Comparison of ENCODE assay signal across 17 cellular contexts in genomic region chr14:72666610-72667009, GRCh38.
A peak's percentile ranks its signal among the peaks of the same experiment; 100 is the strongest.
DNase-seq lines count a peak whose midpoint lies in the region; ATAC-seq, FAIRE-seq and TF ChIP-seq lines count a peak whose summit lies in the region.
"Had no signal": no experiment of that assay in that cellular context is flagged by ENCODE, and none has a peak within 500 bp of the region (broad histone marks: within the 10 kb centered on the region; RNA-seq: fewer than 3 reads in every experiment).

No MANE protein-coding gene starts in this region.

- no peaks in the 10 kb centered on the region for H3K79me2 ChIP-seq in smooth muscle cell (ENCODE audit: low read depth)

- H3F3A ChIP-seq in smooth muscle cell (ENCODE audit: low read depth): no peaks in the 10 kb centered on the region

- no peaks in the 10 kb centered on the region for H3K9me3 ChIP-seq in smooth muscle cell (replicated peaks; ENCODE audit: low read depth)
- H3K9me3 ChIP-seq: thoracic aorta had no signal

- ATAC-seq in stimulated activated memory B cell treated with anti-CD40 and anti-IgM and Interleukin-4, amounts not matched to agents 10 μg/mL and 1 μg/mL and 100 μg/mL, for 72 hours: no peak
- ATAC-seq: GM12878, left lobe of liver had no signal

- peak overlapping the region; percentile 7 for H3K9ac ChIP-seq in smooth muscle cell (ENCODE audit: low read depth)

- H2AFZ ChIP-seq in smooth muscle cell (ENCODE audit: low read depth): no peak overlapping the region

- no peaks in the 10 kb centered on the region for H4K20me1 ChIP-seq in smooth muscle cell (ENCODE audit: low read depth)

- TF ChIP-seq CTCF in smooth muscle cell (IDR thresholded peaks at IDR 0.05; ENCODE audit: borderline replicate concordance, insufficient read depth, poor library complexity, severe bottlenecking): no peak

- H3K4me1 ChIP-seq in smooth muscle cell (ENCODE audit: low read depth): peaks cover 6% of the 10 kb centered on the region

- peak overlapping the region; percentile 69 for H3K27ac ChIP-seq in smooth muscle cell (ENCODE audit: low read depth)
- H3K27ac ChIP-seq: skin epidermis, thoracic aorta had no signal

- FAIRE-seq in H54 (lab: Jason Lieb, UNC): peak; percentile 81
- FAIRE-seq: frontal cortex, GM12878, GM19239 had no signal

- no peaks in the 10 kb centered on the region for H3K36me3 ChIP-seq in smooth muscle cell (ENCODE audit: low read depth)
- H3K36me3 ChIP-seq: thoracic aorta had no signal

- peaks cover 25% of the 10 kb centered on the region for H3K4me1 Mint-ChIP-seq in stimulated activated memory B cell treated with anti-CD40 and anti-IgM and Interleukin-4, amounts not matched to agents 10 μg/mL and 1 μg/mL and 100 μg/mL, for 72 hours

- DNase-seq in H54 (ENCODE audit: insufficient read length, low spot score): peak; percentile 48
- peak; percentile 22 for DNase-seq in SW480 (ENCODE audit: low spot score)
- DNase-seq in fibroblast of peridontal ligament (ENCODE audit: extremely low read depth): peak; percentile 76
- DNase-seq in smooth muscle cell (lab: John Stamatoyannopoulos, UW; ENCODE audit: unreplicated experiment): no peak
- DNase-seq in GOT3 (lab: John Stamatoyannopoulos, UW): no peak
- DNase-seq in posterior cingulate gyrus: no peak
- DNase-seq: DMS53, NCI-H187, NCI-H82, nephron progenitor cell had no signal

- TF ChIP-seq POLR2A in H54 (IDR thresholded peaks at IDR 0.05; ENCODE audit: low read depth, low read length): no peak

- H3K27me3 ChIP-seq in smooth muscle cell (ENCODE audit: low read depth): no peaks in the 10 kb centered on the region

- H3K36me3 Mint-ChIP-seq in stimulated activated memory B cell treated with anti-CD40 and anti-IgM and Interleukin-4, amounts not matched to agents 10 μg/mL and 1 μg/mL and 100 μg/mL, for 72 hours: peaks cover 37% of the 10 kb centered on the region

- intact Hi-C loops in posterior cingulate gyrus (cut with DNase I): no loop called here

- no peak overlapping the region for H3K4me3 Mint-ChIP-seq in stimulated activated memory B cell treated with anti-CD40 and anti-IgM and Interleukin-4, amounts not matched to agents 10 μg/mL and 1 μg/mL and 100 μg/mL, for 72 hours
- H3K4me3 Mint-ChIP-seq: nephron progenitor cell had no signal

- no peak overlapping the region for H3K4me2 ChIP-seq in smooth muscle cell

- WGBS in smooth muscle cell (ENCODE audit: low lambda C conversion rate): 0% methylated on average over 1 of the region's 1 CpG

- H3K27me3 Mint-ChIP-seq in stimulated activated memory B cell treated with anti-CD40 and anti-IgM and Interleukin-4, amounts not matched to agents 10 μg/mL and 1 μg/mL and 100 μg/mL, for 72 hours: no peaks in the 10 kb centered on the region

- H3K9me3 Mint-ChIP-seq in stimulated activated memory B cell treated with anti-CD40 and anti-IgM and Interleukin-4, amounts not matched to agents 10 μg/mL and 1 μg/mL and 100 μg/mL, for 72 hours: no peaks in the 10 kb centered on the region
- H3K9me3 Mint-ChIP-seq: nephron progenitor cell had no signal

- no peak overlapping the region for H3K27ac Mint-ChIP-seq in stimulated activated memory B cell treated with anti-CD40 and anti-IgM and Interleukin-4, amounts not matched to agents 10 μg/mL and 1 μg/mL and 100 μg/mL, for 72 hours
- H3K27ac Mint-ChIP-seq: nephron progenitor cell had no signal

- H3K4me3 ChIP-seq in smooth muscle cell: no peak overlapping the region
- H3K4me3 ChIP-seq: GM12878, skin epidermis, thoracic aorta had no signal

Comparison
In these comparisons a context has a peak if more than half of its experiments do, and no peak if none do; other contexts are left out.
1. DNase-seq: peak in H54 (single experiment), SW480 (single experiment) and fibroblast of peridontal ligament (single experiment); none in smooth muscle cell (single experiment), GOT3 (single experiment) and posterior cingulate gyrus (0 of 10).